In genomic region chr22:44302363-44302762, GRCh38 we compare ENCODE assay signal across 3 cellular contexts. TPM values are rescaled to one million over a fixed set of nuclear protein-coding genes. Genes with fewer than 3 reads are reported as not detected.
"Had no signal": no experiment of that assay in that cellular context is flagged by ENCODE, and none has a peak within 500 bp of the region (broad histone marks: within the 10 kb centered on the region; RNA-seq: fewer than 3 reads in every experiment).

No MANE protein-coding gene starts in this region.

RNA-seq across cellular contexts. Expression of gene SHISAL1, which starts 10.4 kb away (rescaled TPM):
- total RNA-seq: mononuclear cell; naive thymus-derived CD4-positive, alpha-beta T cell had no signal
- polyA plus RNA-seq: immature natural killer cell; naive thymus-derived CD4-positive, alpha-beta T cell had no signal
